ENCODE assay signal across 9 cellular contexts in genomic region chr7:108135446-108136190, GRCh38. TPM values are rescaled to one million over a fixed set of nuclear protein-coding genes. Genes with fewer than 3 reads are reported as not detected.
DNase-seq lines count a peak whose midpoint lies in the region; ATAC-seq and TF ChIP-seq lines count a peak whose summit lies in the region.
"Had no signal": no experiment of that assay in that cellular context is flagged by ENCODE, and none has a peak within 500 bp of the region (broad histone marks: within the 10 kb centered on the region; RNA-seq: fewer than 3 reads in every experiment).

No MANE protein-coding gene starts in this region.

- no peak for TF ChIP-seq CTCF in spleen (IDR thresholded peaks at IDR 0.05 in 8 of 11, conservative IDR thresholded peaks at IDR 0.05 in 3 of 11)

- intact Hi-C loops in spleen (cut with DNase I; ENCODE audit: low total_unique reads), result no loop called here

- no peaks in the 10 kb centered on the region for H3K27me3 ChIP-seq in spleen (replicated peaks in 1 of 7)

- peak overlapping the region in 1 of 8 donors; percentile 16 for H3K4me3 ChIP-seq in spleen

- WGBS in spleen, 5 donors, result 39 to 63% (median 41%) methylated on average over 7 of the region's 7 CpGs

- ATAC-seq in activated CD4-positive, CD25-positive, alpha-beta regulatory T cell treated with anti-CD3 and anti-CD28 coated beads, Interleukin-2, amount 50 U/mL, for 24 hours, result peak; percentile 62 to 70
- peak; percentile 96 for ATAC-seq in HG02763 (IDR thresholded peaks at IDR 0.05; ENCODE audit: unreplicated experiment)

- H3K4me1 ChIP-seq in spleen, result peaks cover 4 to 22% (median 17%) of the 10 kb centered on the region in 6 donors

- no peak for DNase-seq in activated CD4-positive, CD25-positive, alpha-beta regulatory T cell treated with anti-CD3 and anti-CD28 coated beads, Interleukin-2, amount 50 U/mL, for 72 hours
- peak; percentile 52 for DNase-seq in NOMO-1 treated with dmso at 0.1 percent for 144 hours (lab: John Stamatoyannopoulos, UW; ENCODE audit: unreplicated experiment)
- DNase-seq in spleen, result peak; percentile 82
- DNase-seq in COLO668 (lab: John Stamatoyannopoulos, UW; ENCODE audit: unreplicated experiment), result no peak
- DNase-seq in NCI-H82 (lab: John Stamatoyannopoulos, UW), result no peak
- DNase-seq in activated CD4-positive, CD25-positive, alpha-beta regulatory T cell (lab: John Stamatoyannopoulos, UW), result no peak
- DNase-seq: central memory CD4-positive, alpha-beta T cell had no signal

- no peak for TF ChIP-seq POLR2A in spleen (IDR thresholded peaks at IDR 0.05)

- H3K9me3 ChIP-seq in spleen, result no peaks in the 10 kb centered on the region

- H3K36me3 ChIP-seq in spleen, result no peaks in the 10 kb centered on the region

- H3K27ac ChIP-seq in spleen, result peak overlapping the region in 7 of 8 donors; percentile 62 to 79 (median 68)

RNA-seq across cellular contexts. Expression of gene LAMB4, which starts 5.5 kb away (rescaled TPM):
- under 1 TPM in 6 of 7 donors, not detected in 1; 0.14 to 0.94 (median 0.27) TPM for total RNA-seq in spleen
- under 1 TPM in 2 of 3 donors, not detected in 1; 0.03 to 0.24 TPM for polyA plus RNA-seq in spleen

Comparison
In these comparisons a context has a peak if more than half of its experiments do, and no peak if none do; other contexts are left out.
1. DNase-seq: peak in NOMO-1 treated with dmso at 0.1 percent for 144 hours (single experiment) and spleen (single experiment); none in activated CD4-positive, CD25-positive, alpha-beta regulatory T cell treated with anti-CD3 and anti-CD28 coated beads, Interleukin-2, amount 50 U/mL, for 72 hours (single experiment), COLO668 (single experiment), NCI-H82 (single experiment) and activated CD4-positive, CD25-positive, alpha-beta regulatory T cell (0 of 4).